ENCODE assay signal across 20 cellular contexts in genomic region chr4:128153795-128154194, GRCh38.
DNase-seq lines count a peak whose midpoint lies in the region; ATAC-seq, FAIRE-seq and TF ChIP-seq lines count a peak whose summit lies in the region.
"Had no signal": no experiment of that assay in that cellular context is flagged by ENCODE, and none has a peak within 500 bp of the region (broad histone marks: within the 10 kb centered on the region; RNA-seq: fewer than 3 reads in every experiment).

No MANE protein-coding gene starts in this region.

- BruUV-seq in Panc1 (replicated peaks; lab: Mats Ljungman, UMichigan) = no TSS peak

- ATAC-seq in Panc1 = peak; percentile 76
- ATAC-seq: GM23338, HCT116, HepG2 had no signal

- POLR2A ChIA-PET in Panc1 (lab: Charles Lee) = no interaction called here

- H3K9me3 Mint-ChIP-seq in nephron = peaks cover 13% of the 10 kb centered on the region
- H3K9me3 Mint-ChIP-seq: HFFc6 had no signal

- H3K4me3 Mint-ChIP-seq in nephron = no peak overlapping the region
- H3K4me3 Mint-ChIP-seq: CD8-positive, alpha-beta memory T cell; GM23338; HFFc6 had no signal

- H3K9me3 ChIP-seq in Panc1 (ENCODE audit: control insufficient read depth, insufficient read depth, low read depth, low read length) = no peaks in the 10 kb centered on the region
- H3K9me3 ChIP-seq: BE2C had no signal

- peak overlapping the region; percentile 15 to 51 (median 38) for H3K27ac Mint-ChIP-seq in nephron
- H3K27ac Mint-ChIP-seq: CD4-positive, CD25-positive, alpha-beta regulatory T cell; CD8-positive, alpha-beta memory T cell; HFFc6; IgD-negative memory B cell had no signal

- DNase-seq in HTR-8/SVneo (ENCODE audit: insufficient read length, low spot score) = peak; percentile 29
- DNase-seq in Panc1 (ENCODE audit: low read depth, low spot score) = no peak
- peak; percentile 6 for DNase-seq in fibroblast of the aortic adventitia (ENCODE audit: low read depth)
- no peak for DNase-seq in OCI-M2 (lab: John Stamatoyannopoulos, UW; ENCODE audit: unreplicated experiment)
- DNase-seq in DMS153 treated with DMSO at 0.1 percent for 48 hours (lab: John Stamatoyannopoulos, UW; ENCODE audit: unreplicated experiment) = no peak
- DNase-seq in LoVo (ENCODE audit: low spot score) = no peak
- DNase-seq: BE2C; C1 segment of cervical spinal cord; CD4-positive, CD25-positive, alpha-beta regulatory T cell; CD8-positive, alpha-beta memory T cell; COR-L47; DMS 273 treated with DMSO at 0.1 percent for 48 hours; GDM1; HFFc6 had no signal

- CTCF ChIA-PET in Panc1 (lab: Charles Lee) = interaction anchor here (0.6 kb wide), 1 partner anchor 55 kb away, joined by 3 read pairs; no protein-coding TSS in a partner anchor

- H3K36me3 Mint-ChIP-seq in nephron (ENCODE audit: low read depth) = peaks cover 54% of the 10 kb centered on the region
- H3K36me3 Mint-ChIP-seq: CD4-positive, CD25-positive, alpha-beta regulatory T cell; IgD-negative memory B cell had no signal

- in situ Hi-C loops in Panc1 (cut with HindIII; ENCODE audit: low pct_unique_long_range_greater_than_20kb, low sequenced_read_pairs) = no loop called here

- intact Hi-C loops in Panc1 (cut with micrococcal nuclease; ENCODE audit: unreplicated experiment) = no loop called here

- H3K27me3 Mint-ChIP-seq in nephron (ENCODE audit: low read depth) = no peaks in the 10 kb centered on the region
- H3K27me3 Mint-ChIP-seq: CD4-positive, CD25-positive, alpha-beta regulatory T cell; CD8-positive, alpha-beta memory T cell; IgD-negative memory B cell had no signal

- peak overlapping the region; percentile 61; the same call in 1 of the 2 replicates for H3K27ac ChIP-seq in Panc1 (ENCODE audit: low read length)

- no peaks in the 10 kb centered on the region for H3K36me3 ChIP-seq in Panc1 (ENCODE audit: control insufficient read depth, insufficient read depth, low read length)
- H3K36me3 ChIP-seq: BE2C had no signal

- H3K27me3 ChIP-seq in Panc1 (ENCODE audit: control insufficient read depth, insufficient read depth, low read length) = no peaks in the 10 kb centered on the region
- H3K27me3 ChIP-seq: BE2C had no signal

- peaks cover 7% of the 10 kb centered on the region for H3K4me1 Mint-ChIP-seq in nephron
- H3K4me1 Mint-ChIP-seq: CD8-positive, alpha-beta memory T cell; GM23338 had no signal

- TF ChIP-seq CTCF in Panc1 (IDR thresholded peaks at IDR 0.05) (no peak), fibroblast of the aortic adventitia (IDR thresholded peaks at IDR 0.05; ENCODE audit: insufficient read depth, low read length) (no peak), nephron (IDR thresholded peaks at IDR 0.05; ENCODE audit: unreplicated experiment in 3 of 3) (no peak)

- no peak overlapping the region for H3K4me3 ChIP-seq in Panc1 (ENCODE audit: low read depth in 2 of 2, low read length in 2 of 2)
- H3K4me3 ChIP-seq in fibroblast of the aortic adventitia (ENCODE audit: low read depth, low read length) = no peak overlapping the region
- H3K4me3 ChIP-seq: GM23338 had no signal

- H3K4me1 ChIP-seq in Panc1 (ENCODE audit: control insufficient read depth, insufficient read depth, low read length) = no peaks in the 10 kb centered on the region; the same call in none of the 2 replicates
- H3K4me1 ChIP-seq: BE2C had no signal

- FAIRE-seq in HTR-8/SVneo (lab: Jason Lieb, UNC) = no peak
- FAIRE-seq: H54, HepG2 had no signal

Comparison
In these comparisons a context has a peak if more than half of its experiments do, and no peak if none do; other contexts are left out.
1. DNase-seq: peak in HTR-8/SVneo (single experiment) and fibroblast of the aortic adventitia (single experiment); none in Panc1 (single experiment), OCI-M2 (single experiment), DMS153 treated with DMSO at 0.1 percent for 48 hours (single experiment) and LoVo (single experiment).